Comparison of ENCODE assay signal across 8 cellular contexts in genomic region chr15:90221251-90221900, GRCh38. TPM values are rescaled to one million over a fixed set of nuclear protein-coding genes. Genes with fewer than 3 reads are reported as not detected.
DNase-seq lines count a peak whose midpoint lies in the region; ATAC-seq and TF ChIP-seq lines count a peak whose summit lies in the region.

No MANE protein-coding gene starts in this region.

- ATAC-seq in GM21390 (IDR thresholded peaks at IDR 0.05; ENCODE audit: unreplicated experiment) (no peak), HG03280 (IDR thresholded peaks at IDR 0.05; ENCODE audit: unreplicated experiment) (no peak)

- no peak overlapping the region for H3K27ac Mint-ChIP-seq in activated T-cell treated with anti-CD3 and anti-CD28 coated beads, Interleukin-2, amount 50 U/mL, for 24 hours

- H3F3A ChIP-seq in MM.1S (ENCODE audit: insufficient read depth, low read length) (no peaks in the 10 kb centered on the region), SU-DHL-6 (ENCODE audit: insufficient read depth) (no peaks in the 10 kb centered on the region)

- H3K4me1 Mint-ChIP-seq in activated T-cell treated with anti-CD3 and anti-CD28 coated beads, Interleukin-2, amount 50 U/mL, for 24 hours (ENCODE audit: low read depth): peaks cover 6% of the 10 kb centered on the region

- no peak for TF ChIP-seq POLR2A in esophagus muscularis mucosa (IDR thresholded peaks at IDR 0.05; ENCODE audit: low read depth)

- no peaks in the 10 kb centered on the region for H4K20me1 ChIP-seq in MM.1S (ENCODE audit: insufficient read depth, low read length)
- H4K20me1 ChIP-seq in SU-DHL-6 (ENCODE audit: low read depth, low read length): no peaks in the 10 kb centered on the region

- H3K4me2 ChIP-seq in MM.1S (ENCODE audit: low read depth, low read length) (no peak overlapping the region), SU-DHL-6 (ENCODE audit: low read depth, low read length, poor library complexity, severe bottlenecking) (no peak overlapping the region)

- H3K79me2 ChIP-seq in MM.1S (ENCODE audit: low read length) (0 out of 2 replicates have a peak, but pooled peaks cover 5% of the 10 kb centered on the region), SU-DHL-6 (ENCODE audit: insufficient read depth, low read length) (no peaks in the 10 kb centered on the region)

- H3K9me3 Mint-ChIP-seq in activated T-cell treated with anti-CD3 and anti-CD28 coated beads, Interleukin-2, amount 50 U/mL, for 24 hours: no peaks in the 10 kb centered on the region

- H3K4me1 ChIP-seq in MM.1S (ENCODE audit: low read length) (no peaks in the 10 kb centered on the region), esophagus muscularis mucosa (peaks cover 12 to 45% (median 29%) of the 10 kb centered on the region in 4 donors), muscle layer of colon (ENCODE audit: insufficient read depth, low read length) (peaks cover 21% of the 10 kb centered on the region)

- peaks cover 26% of the 10 kb centered on the region for H3K36me3 Mint-ChIP-seq in activated T-cell treated with anti-CD3 and anti-CD28 coated beads, Interleukin-2, amount 50 U/mL, for 24 hours (ENCODE audit: low read depth)

- 51% methylated on average over 10 of the region's 14 CpGs for WGBS in esophagus muscularis mucosa

- H3K27me3 Mint-ChIP-seq in activated T-cell treated with anti-CD3 and anti-CD28 coated beads, Interleukin-2, amount 50 U/mL, for 24 hours: no peaks in the 10 kb centered on the region

- TF ChIP-seq CTCF in MM.1S (IDR thresholded peaks at IDR 0.05; ENCODE audit: low read length) (peak; percentile 65), SU-DHL-6 (IDR thresholded peaks at IDR 0.05; ENCODE audit: insufficient read depth, low read length, poor library complexity, severe bottlenecking) (peak; percentile 41), esophagus muscularis mucosa (IDR thresholded peaks at IDR 0.05) (peak; percentile 87 to 89 (median 87))

- no peaks in the 10 kb centered on the region for H3K36me3 ChIP-seq in MM.1S (replicated peaks; ENCODE audit: insufficient read depth, low read length)
- no peaks in the 10 kb centered on the region for H3K36me3 ChIP-seq in SU-DHL-6 (ENCODE audit: low read length)
- H3K36me3 ChIP-seq in esophagus muscularis mucosa: peaks cover 39 to 76% (median 65%) of the 10 kb centered on the region in 4 donors
- H3K36me3 ChIP-seq in muscle layer of colon (ENCODE audit: insufficient read depth, low read length): peaks cover 38% of the 10 kb centered on the region

- DNase-seq in activated T-cell treated with anti-CD3 and anti-CD28 coated beads, Interleukin-2, amount 50 U/mL, for 48 hours: peak; percentile 45 to 55
- DNase-seq in activated T-cell treated with anti-CD3 and anti-CD28 coated beads, Interleukin-2, amount 50 U/mL, for 24 hours: no peak
- DNase-seq in MM.1S (peak; percentile 32), esophagus muscularis mucosa (ENCODE audit: extremely low spot score) (no peak)

- H3K4me3 ChIP-seq in MM.1S (ENCODE audit: low read length) (no peak overlapping the region), SU-DHL-6 (ENCODE audit: insufficient read depth, low read length, poor library complexity, severe bottlenecking) (no peak overlapping the region), esophagus muscularis mucosa (no peak overlapping the region), muscle layer of colon (ENCODE audit: low read depth in 1 of 2, low read length in 2 of 2) (no peak overlapping the region)

- intact Hi-C loops in esophagus muscularis mucosa (cut with DNase I): no loop called here

- H3K27me3 ChIP-seq in MM.1S (replicated peaks; ENCODE audit: insufficient read depth, low read length) (no peaks in the 10 kb centered on the region), SU-DHL-6 (ENCODE audit: low read length) (no peaks in the 10 kb centered on the region), esophagus muscularis mucosa (no peaks in the 10 kb centered on the region), muscle layer of colon (ENCODE audit: control insufficient read depth in 1 of 2, insufficient read depth in 2 of 2, low read length in 2 of 2) (no peaks in the 10 kb centered on the region)

- no peak overlapping the region for H3K4me3 Mint-ChIP-seq in activated T-cell treated with anti-CD3 and anti-CD28 coated beads, Interleukin-2, amount 50 U/mL, for 24 hours

- no peak for TF ChIP-seq EP300 in esophagus muscularis mucosa (IDR thresholded peaks at IDR 0.05)

- no peaks in the 10 kb centered on the region for H3K9me2 ChIP-seq in MM.1S (replicated peaks; ENCODE audit: insufficient read depth, low read length)
- no peaks in the 10 kb centered on the region for H3K9me2 ChIP-seq in SU-DHL-6 (replicated peaks; ENCODE audit: insufficient read depth, low read length)

- H3K9me3 ChIP-seq in MM.1S (replicated peaks; ENCODE audit: insufficient read depth, low read length) (no peaks in the 10 kb centered on the region), SU-DHL-6 (ENCODE audit: insufficient read depth, low read length) (no peaks in the 10 kb centered on the region), esophagus muscularis mucosa (no peaks in the 10 kb centered on the region), muscle layer of colon (ENCODE audit: low read length) (no peaks in the 10 kb centered on the region)

- no peak overlapping the region for H3K27ac ChIP-seq in MM.1S (ENCODE audit: low read length)
- no peak overlapping the region for H3K27ac ChIP-seq in SU-DHL-6 (ENCODE audit: low read depth, low read length)
- peak overlapping the region; percentile 66 to 75 (median 70) for H3K27ac ChIP-seq in esophagus muscularis mucosa (replicated peaks in 1 of 4)
- H3K27ac ChIP-seq in muscle layer of colon (ENCODE audit: low read depth, low read length): peak overlapping the region; percentile 80

- no peak overlapping the region for H3K9ac ChIP-seq in MM.1S (ENCODE audit: low read length)
- H3K9ac ChIP-seq in SU-DHL-6 (ENCODE audit: low read length): no peak overlapping the region
- H3K9ac ChIP-seq in muscle layer of colon (ENCODE audit: low read length): no peak overlapping the region

- H2AFZ ChIP-seq in MM.1S (ENCODE audit: low read length): no peak overlapping the region
- no peak overlapping the region for H2AFZ ChIP-seq in SU-DHL-6 (ENCODE audit: low read depth, low read length, severe bottlenecking)

RNA-seq across cellular contexts. Expression of gene CIB1, which starts 12.4 kb away (rescaled TPM):
- 10 to 100 TPM; 27.2 to 49.0 (median 33.8) TPM for total RNA-seq in esophagus muscularis mucosa

RNA-seq across cellular contexts. Expression of gene GDPGP1, which starts 12.6 kb away (rescaled TPM):
- total RNA-seq in esophagus muscularis mucosa: 1 to 10 TPM; 3.8 to 7.4 (median 5.3) TPM

RNA-seq across cellular contexts. Expression of gene SEMA4B, which starts 20.2 kb away (rescaled TPM):
- total RNA-seq in esophagus muscularis mucosa: 10 to 100 TPM; 30.7 to 68.3 (median 43.4) TPM

RNA-seq across cellular contexts. Expression of gene TTLL13, which starts 28.0 kb away (rescaled TPM):
- under 1 TPM in 2 of 4 donors, not detected in 2; 0.32 to 0.42 TPM for total RNA-seq in esophagus muscularis mucosa

RNA-seq across cellular contexts. Expression of gene NGRN, which starts 44.1 kb away (rescaled TPM):
- 100 to 1,000 TPM; 140 to 166 (median 154) TPM for total RNA-seq in esophagus muscularis mucosa

Comparison
In these comparisons a context has a peak if more than half of its experiments do, and no peak if none do; other contexts are left out.
1. DNase-seq: peak in activated T-cell treated with anti-CD3 and anti-CD28 coated beads, Interleukin-2, amount 50 U/mL, for 48 hours (2 of 2) and MM.1S (single experiment); none in activated T-cell treated with anti-CD3 and anti-CD28 coated beads, Interleukin-2, amount 50 U/mL, for 24 hours (single experiment) and esophagus muscularis mucosa (single experiment).
2. H3K27ac ChIP-seq: peak in esophagus muscularis mucosa (4 of 4) and muscle layer of colon (single experiment); none in MM.1S (single experiment) and SU-DHL-6 (single experiment).
3. Peak in every context shown above with its lines, with median percentiles within 50 percentile points of each other: CTCF ChIP-seq.